Comparison of ENCODE assay signal across 20 cellular contexts in the genomic region with DNA sequence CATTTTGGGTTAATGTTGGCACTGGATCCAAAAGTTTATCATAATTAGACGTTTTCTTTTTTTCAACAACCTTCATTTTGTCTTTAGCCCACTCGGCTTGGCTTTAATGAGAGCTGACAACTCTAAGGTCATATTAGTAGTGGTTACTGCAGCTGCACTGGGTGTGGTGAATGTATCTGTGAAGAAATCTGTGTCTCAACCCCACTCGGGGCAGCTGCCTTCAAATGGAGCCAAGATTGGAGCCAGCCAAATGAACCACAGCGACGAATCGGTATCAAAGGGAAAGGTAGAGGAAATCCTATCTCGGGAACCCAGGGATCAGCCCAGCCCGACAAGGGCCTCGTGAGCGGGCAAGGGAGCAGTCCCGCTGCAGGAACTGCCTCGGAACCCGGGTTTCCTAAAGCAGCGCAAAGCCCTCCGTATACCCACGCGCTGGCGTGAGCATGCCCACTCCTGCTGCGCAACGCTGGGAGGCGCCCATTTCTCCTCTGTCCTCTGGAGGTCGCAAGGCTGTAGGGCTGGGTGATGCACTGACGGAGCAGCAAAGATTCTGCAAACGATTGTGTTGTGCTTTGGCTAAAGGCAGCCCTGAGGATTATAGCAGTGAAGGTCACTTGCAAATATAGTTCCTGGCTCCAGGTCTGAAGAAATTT.
"Had no signal": no experiment of that assay in that cellular context is flagged by ENCODE, and none has a peak within 500 bp of the region (broad histone marks: within the 10 kb centered on the region; RNA-seq: fewer than 3 reads in every experiment).

No MANE protein-coding gene starts in this region.

- ATAC-seq: mucosa of descending colon; natural killer cell; right cardiac atrium; stimulated activated naive B cell treated with anti-CD40 and anti-IgM and Interleukin-4, amounts not matched to agents 10 μg/mL and 1 μg/mL and 100 μg/mL, for 72 hours had no signal

- H3K27ac ChIP-seq: dorsolateral prefrontal cortex, hepatocyte, ovary, stomach, thyroid gland, uterus had no signal

- H3K4me3 ChIP-seq: dorsolateral prefrontal cortex, hepatocyte, mucosa of descending colon, ovary, stomach, thyroid gland, uterus had no signal

- H2AFZ ChIP-seq: hepatocyte had no signal

- H3K9me3 ChIP-seq: mucosa of descending colon, ovary, thyroid gland, uterus had no signal

- H3K4me1 ChIP-seq: stomach, thyroid gland, uterus had no signal

- DNase-seq: cortex of kidney; dorsolateral prefrontal cortex; effector CD8-positive, alpha-beta T cell; foreskin melanocyte; head of caudate nucleus; mammary epithelial cell; mucosa of descending colon; natural killer cell; nucleus accumbens; ovary; right cardiac atrium; stimulated activated CD4-positive, alpha-beta T cell treated with anti-CD3 and anti-CD28 coated beads, Interleukin-15, amount 100 ng/mL, for 24 hours; stimulated activated CD4-positive, alpha-beta T cell treated with anti-CD3 and anti-CD28 coated beads, Interleukin-1b, Interleukin-23, amount 100 ng/mL, for 48 hours; stimulated activated CD4-positive, alpha-beta T cell treated with anti-CD3 and anti-CD28 coated beads, Interleukin-4, amount 100 ng/mL, for 4 hours; stimulated activated naive B cell treated with anti-CD40 and anti-IgM and Interleukin-4, amounts not matched to agents 10 μg/mL and 1 μg/mL and 100 μg/mL, for 72 hours; stomach; substantia nigra; thyroid gland; uterus had no signal

- H3K27me3 ChIP-seq: hepatocyte, ovary, stomach, thyroid gland, uterus had no signal

- H3K4me2 ChIP-seq: hepatocyte had no signal

- H3K36me3 ChIP-seq: ovary, stomach, thyroid gland, uterus had no signal
